Comparison of ENCODE assay signal across 19 cellular contexts in the genomic region with DNA sequence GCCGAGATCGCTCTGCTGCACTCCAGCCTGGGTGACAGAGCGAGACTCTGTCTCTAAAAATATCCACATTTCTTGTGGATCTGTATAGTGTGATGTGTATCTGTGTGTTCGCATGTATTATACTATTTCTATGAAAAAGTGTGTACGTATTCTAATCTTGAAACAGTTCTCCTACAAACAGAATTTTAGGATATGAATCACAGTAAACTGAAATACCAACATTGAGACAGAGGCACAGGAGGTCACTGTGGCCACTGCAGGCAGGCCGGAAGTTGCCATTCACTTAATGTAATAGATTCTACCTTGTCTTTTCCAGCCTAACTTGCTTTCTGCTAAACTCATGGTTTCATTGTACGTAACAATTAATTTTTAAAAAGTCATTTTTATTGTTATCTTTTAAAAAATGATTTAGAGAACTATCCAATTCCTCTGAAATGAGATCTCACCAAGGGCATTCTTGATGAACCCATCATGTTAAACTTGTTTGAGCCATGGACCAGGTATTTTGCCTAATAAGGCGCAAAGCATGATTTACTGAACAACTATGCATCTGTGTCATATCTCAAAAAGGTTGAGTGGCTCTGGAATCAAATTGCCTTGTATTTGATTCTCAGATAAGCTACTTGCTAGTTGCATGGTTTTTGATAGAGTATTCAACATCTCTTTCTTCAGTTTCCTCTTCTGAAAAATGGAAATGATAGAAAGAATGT.
DNase-seq lines count a peak whose midpoint lies in the region; ATAC-seq and TF ChIP-seq lines count a peak whose summit lies in the region.
"Had no signal": no experiment of that assay in that cellular context is flagged by ENCODE, and none has a peak within 500 bp of the region (broad histone marks: within the 10 kb centered on the region; RNA-seq: fewer than 3 reads in every experiment).

No MANE protein-coding gene starts in this region.

- no peaks in the 10 kb centered on the region for H3F3A ChIP-seq in PC-9 (ENCODE audit: insufficient read depth, low read depth)

- no peaks in the 10 kb centered on the region for H3K27me3 Mint-ChIP-seq in natural killer cell treated with Interleukin-12 subunit alpha and Interleukin-12 subunit beta and Interleukin-15 and Interleukin-18, amount 100 ng/mL, for 72 hours

- no peaks in the 10 kb centered on the region for H3K9me3 Mint-ChIP-seq in natural killer cell treated with Interleukin-12 subunit alpha and Interleukin-12 subunit beta and Interleukin-15 and Interleukin-18, amount 100 ng/mL, for 72 hours
- H3K9me3 Mint-ChIP-seq: H9 had no signal

- CTCF ChIA-PET in PC-9 (lab: Charles Lee) (no interaction called here), A673 (lab: Charles Lee) (no interaction called here)

- no peak overlapping the region for H3K4me3 Mint-ChIP-seq in natural killer cell treated with Interleukin-12 subunit alpha and Interleukin-12 subunit beta and Interleukin-15 and Interleukin-18, amount 100 ng/mL, for 72 hours
- H3K4me3 Mint-ChIP-seq: H9 had no signal

- H3K27me3 ChIP-seq in PC-9 (ENCODE audit: insufficient read depth, low read depth) (no peaks in the 10 kb centered on the region), A673 (replicated peaks; ENCODE audit: insufficient read depth, low read depth, low read length, poor library complexity) (no peaks in the 10 kb centered on the region)

- no peaks in the 10 kb centered on the region for H4K20me1 ChIP-seq in PC-9 (ENCODE audit: insufficient read depth)

- no peaks in the 10 kb centered on the region for H3K36me3 Mint-ChIP-seq in natural killer cell treated with Interleukin-12 subunit alpha and Interleukin-12 subunit beta and Interleukin-15 and Interleukin-18, amount 100 ng/mL, for 72 hours

- no TSS peak for BruUV-seq in PC-9 (replicated peaks; lab: Mats Ljungman, UMichigan)
- BruUV-seq in A673 (replicated peaks; lab: Mats Ljungman, UMichigan), result no TSS peak

- H3K4me3 ChIP-seq in PC-9 (no peak overlapping the region), choroid plexus epithelial cell (ENCODE audit: low read depth, low read length) (no peak overlapping the region), A673 (ENCODE audit: low read depth, low read length, poor library complexity, severe bottlenecking) (no peak overlapping the region)

- intact Hi-C loops in PC-9 (cut with micrococcal nuclease; ENCODE audit: unreplicated experiment) (loop anchor here (2.0 kb wide), 2 partner anchors 43 to 61 kb away; no protein-coding TSS in a partner anchor), A673 (cut with micrococcal nuclease; ENCODE audit: unreplicated experiment) (no loop called here)

- H2AFZ ChIP-seq in PC-9, result no peak overlapping the region

- TF ChIP-seq CTCF in PC-9 (conservative IDR thresholded peaks at IDR 0.05) (no peak), choroid plexus epithelial cell (conservative IDR thresholded peaks at IDR 0.05; ENCODE audit: low read depth, low read length) (no peak), A673 (conservative IDR thresholded peaks at IDR 0.05; ENCODE audit: low read depth, low read length) (no peak)

- ATAC-seq in natural killer cell treated with Interleukin-12 subunit alpha and Interleukin-12 subunit beta and Interleukin-15 and Interleukin-18, amount 100 ng/mL, for 72 hours, result no peak
- no peak for ATAC-seq in GM18502 (IDR thresholded peaks at IDR 0.05; ENCODE audit: poor library complexity, unreplicated experiment)
- ATAC-seq: Panc1 had no signal

- H3K4me2 ChIP-seq in PC-9, result no peak overlapping the region

- H3K36me3 ChIP-seq in PC-9 (ENCODE audit: low read depth) (no peaks in the 10 kb centered on the region), A673 (ENCODE audit: insufficient read depth, low read length, poor library complexity, severe bottlenecking) (no peaks in the 10 kb centered on the region)

- H3K4me1 ChIP-seq in PC-9 (replicated peaks; ENCODE audit: insufficient read depth) (no peaks in the 10 kb centered on the region), A673 (ENCODE audit: insufficient read depth, low read length, poor library complexity, severe bottlenecking) (no peaks in the 10 kb centered on the region)

- DNase-seq in HPDE6-E6E7 (ENCODE audit: extremely low spot score), result peak; percentile 17
- peak; percentile 6 to 36 for DNase-seq in PC-9
- DNase-seq in choroid plexus epithelial cell (ENCODE audit: low read depth), result peak; percentile 77
- DNase-seq in kidney tubule cell (ENCODE audit: low spot score), result peak; percentile 50
- no peak for DNase-seq in A673 (ENCODE audit: low spot score)
- DNase-seq in natural killer cell treated with Interleukin-12 subunit alpha and Interleukin-12 subunit beta and Interleukin-15 and Interleukin-18, amount 100 ng/mL, for 72 hours (ENCODE audit: low spot score), result no peak
- DNase-seq: ACHN, AML-193, COR-L47, H9, KBM-7, NCI-H1048, NCI-H1436 treated with DMSO at 0.1 percent for 48 hours, NCI-H2029 treated with DMSO at 0.1 percent for 48 hours, NCI-H510A, NCI-H82, Right ventricle myocardium superior had no signal

- POLR2A ChIA-PET in PC-9 (lab: Charles Lee; ENCODE audit: unreplicated experiment) (no interaction called here), A673 (lab: Charles Lee; ENCODE audit: low non-redundant PET) (no interaction called here)

- H3K9me3 ChIP-seq in PC-9 (ENCODE audit: insufficient read depth, low read depth) (no peaks in the 10 kb centered on the region; the same call in 1 of the 2 replicates), A673 (ENCODE audit: low read depth, low read length, poor library complexity, severe bottlenecking) (no peaks in the 10 kb centered on the region)

- H3K79me2 ChIP-seq in PC-9 (ENCODE audit: low read depth), result no peaks in the 10 kb centered on the region

- H3K4me1 Mint-ChIP-seq in natural killer cell treated with Interleukin-12 subunit alpha and Interleukin-12 subunit beta and Interleukin-15 and Interleukin-18, amount 100 ng/mL, for 72 hours (ENCODE audit: low read depth in 2 of 2), result no peaks in the 10 kb centered on the region
- H3K4me1 Mint-ChIP-seq: H9 had no signal

- no peak overlapping the region for H3K27ac Mint-ChIP-seq in natural killer cell treated with Interleukin-12 subunit alpha and Interleukin-12 subunit beta and Interleukin-15 and Interleukin-18, amount 100 ng/mL, for 72 hours
- H3K27ac Mint-ChIP-seq: H9 had no signal

- H3K9me2 ChIP-seq in PC-9 (ENCODE audit: insufficient read depth), result no peaks in the 10 kb centered on the region

- H3K27ac ChIP-seq in PC-9 (no peak overlapping the region), A673 (ENCODE audit: low read depth, low read length, poor library complexity, severe bottlenecking) (no peak overlapping the region)

Comparison
In these comparisons a context has a peak if more than half of its experiments do, and no peak if none do; other contexts are left out.
1. DNase-seq: peak in HPDE6-E6E7 (single experiment), PC-9 (2 of 2), choroid plexus epithelial cell (single experiment) and kidney tubule cell (single experiment); none in A673 (single experiment) and natural killer cell treated with Interleukin-12 subunit alpha and Interleukin-12 subunit beta and Interleukin-15 and Interleukin-18, amount 100 ng/mL, for 72 hours (single experiment).